24 cellular contexts compared by ENCODE assay signal in genomic region chr2:69846182-69847067, GRCh38. TPM values are rescaled to one million over a fixed set of nuclear protein-coding genes. Genes with fewer than 3 reads are reported as not detected.
A peak's percentile ranks its signal among the peaks of the same experiment; 100 is the strongest.
DNase-seq lines count a peak whose midpoint lies in the region; ATAC-seq and TF ChIP-seq lines count a peak whose summit lies in the region.
"Had no signal": no experiment of that assay in that cellular context is flagged by ENCODE, and none has a peak within 500 bp of the region (broad histone marks: within the 10 kb centered on the region; RNA-seq: fewer than 3 reads in every experiment).

No MANE protein-coding gene starts in this region.

- peaks cover 5% of the 10 kb centered on the region; the same call in 1 of the 2 replicates for H4K20me1 ChIP-seq in GM23338 (replicated peaks; ENCODE audit: insufficient read depth)
- H4K20me1 ChIP-seq: BLaER1 treated with 17β-estradiol and CSF1 and Interleukin-3, amounts not matched to agents 10 nM and 100 nM had no signal

- H3F3A ChIP-seq in GM23338 (replicated peaks; ENCODE audit: low read depth): peaks cover under 1% of the 10 kb centered on the region; the same call in 1 of the 2 replicates

- H3K79me2 ChIP-seq in GM23338 (replicated peaks; ENCODE audit: insufficient read depth): no peaks in the 10 kb centered on the region

- H3K4me3 Mint-ChIP-seq in activated T-cell treated with anti-CD3 and anti-CD28 coated beads, Interleukin-2, amount 50 U/mL, for 24 hours: no peak overlapping the region
- no peak overlapping the region for H3K4me3 Mint-ChIP-seq in GM23338
- no peak overlapping the region for H3K4me3 Mint-ChIP-seq in dendritic cell treated with granulocyte-macrophage colony-stimulating factor and Interleukin-4, amounts not matched to agents 40 ng/mL and 50 ng/mL, for 4 days
- H3K4me3 Mint-ChIP-seq: CD4-positive, alpha-beta T cell; H9 had no signal

- no peaks in the 10 kb centered on the region for H3K9me2 ChIP-seq in GM23338 (ENCODE audit: insufficient read depth)

- no peaks in the 10 kb centered on the region for H3K9me3 Mint-ChIP-seq in activated T-cell treated with anti-CD3 and anti-CD28 coated beads, Interleukin-2, amount 50 U/mL, for 24 hours
- H3K9me3 Mint-ChIP-seq in GM23338: no peaks in the 10 kb centered on the region
- no peaks in the 10 kb centered on the region for H3K9me3 Mint-ChIP-seq in dendritic cell treated with granulocyte-macrophage colony-stimulating factor and Interleukin-4, amounts not matched to agents 40 ng/mL and 50 ng/mL, for 4 days
- H3K9me3 Mint-ChIP-seq: CD4-positive, alpha-beta T cell; H9 had no signal

- H3K27ac ChIP-seq in GM23338 (ENCODE audit: low read depth): 0 out of 2 replicates have a peak overlapping the region, but pooled peaks have one; percentile 33
- H3K27ac ChIP-seq: A549; BLaER1 treated with 17β-estradiol and CSF1 and Interleukin-3, amounts not matched to agents 10 nM and 100 nM; Peyer's patch; SK-N-MC had no signal

- peaks cover 27% of the 10 kb centered on the region; the same call in 1 of the 2 replicates for H3K36me3 ChIP-seq in GM23338 (ENCODE audit: insufficient read depth)

- H2AFZ ChIP-seq in GM23338: no peak overlapping the region

- ATAC-seq in GM23338: no peak
- ATAC-seq: A549 had no signal

- H3K27me3 ChIP-seq in GM23338 (ENCODE audit: insufficient read depth): no peaks in the 10 kb centered on the region
- H3K27me3 ChIP-seq: BLaER1 treated with 17β-estradiol and CSF1 and Interleukin-3, amounts not matched to agents 10 nM and 100 nM; Peyer's patch had no signal

- H3K27ac Mint-ChIP-seq in activated T-cell treated with anti-CD3 and anti-CD28 coated beads, Interleukin-2, amount 50 U/mL, for 24 hours: peak overlapping the region; percentile 40
- no peak overlapping the region for H3K27ac Mint-ChIP-seq in GM23338
- peak overlapping the region; percentile 25 for H3K27ac Mint-ChIP-seq in dendritic cell treated with granulocyte-macrophage colony-stimulating factor and Interleukin-4, amounts not matched to agents 40 ng/mL and 50 ng/mL, for 4 days
- H3K27ac Mint-ChIP-seq: CD4-positive, alpha-beta T cell; H9 had no signal

- H3K4me2 ChIP-seq in GM23338: no peak overlapping the region
- H3K4me2 ChIP-seq: A549; BLaER1 treated with 17β-estradiol and CSF1 and Interleukin-3, amounts not matched to agents 10 nM and 100 nM had no signal

- no peak for DNase-seq in activated T-cell treated with anti-CD3 and anti-CD28 coated beads, Interleukin-2, amount 50 U/mL, for 24 hours
- DNase-seq in activated T-cell treated with anti-CD3 and anti-CD28 coated beads for 4 hours (no peak), GM23338 (ENCODE audit: low spot score) (no peak), OCI-M1 (lab: John Stamatoyannopoulos, UW) (peak; percentile 34), SIG-M5 treated with dmso at 0.1 percent for 504 hours (lab: John Stamatoyannopoulos, UW; ENCODE audit: unreplicated experiment) (no peak), NCI-H1092 (lab: John Stamatoyannopoulos, UW) (no peak), COLO829 (ENCODE audit: low spot score) (no peak)
- DNase-seq: AML-193; CD4-positive, alpha-beta T cell; COR-L47; H9; IMR-90; NCI-H1048; NCI-H1417 treated with DMSO at 0.1 percent for 48 hours; NCI-H1694 treated with DMSO at 0.1 percent for 48 hours; NCI-H2081; NCI-H2227 treated with DMSO at 0.1 percent for 48 hours; NCI-H69; Peyer's patch; SHP77 treated with DMSO at 0.1 percent for 48 hours had no signal

- intact Hi-C loops in dendritic cell treated with granulocyte-macrophage colony-stimulating factor and Interleukin-4, amounts not matched to agents 40 ng/mL and 50 ng/mL, for 4 days (cut with micrococcal nuclease): no loop called here

- no peaks in the 10 kb centered on the region for H3K4me1 ChIP-seq in GM23338 (ENCODE audit: insufficient read depth)
- H3K4me1 ChIP-seq: BLaER1 treated with 17β-estradiol and CSF1 and Interleukin-3, amounts not matched to agents 10 nM and 100 nM; Peyer's patch had no signal

- H3K36me3 Mint-ChIP-seq in activated T-cell treated with anti-CD3 and anti-CD28 coated beads, Interleukin-2, amount 50 U/mL, for 24 hours (ENCODE audit: low read depth): peaks cover 82% of the 10 kb centered on the region
- H3K36me3 Mint-ChIP-seq in GM23338 (ENCODE audit: low read depth): peaks cover 41% of the 10 kb centered on the region
- H3K36me3 Mint-ChIP-seq in dendritic cell treated with granulocyte-macrophage colony-stimulating factor and Interleukin-4, amounts not matched to agents 40 ng/mL and 50 ng/mL, for 4 days (ENCODE audit: low read depth): peaks cover 63% of the 10 kb centered on the region

- H3K4me3 ChIP-seq in GM23338: no peak overlapping the region
- H3K4me3 ChIP-seq: A549; BLaER1 treated with 17β-estradiol and CSF1 and Interleukin-3, amounts not matched to agents 10 nM and 100 nM; Peyer's patch; SK-N-MC had no signal

- peaks cover 11% of the 10 kb centered on the region for H3K4me1 Mint-ChIP-seq in activated T-cell treated with anti-CD3 and anti-CD28 coated beads, Interleukin-2, amount 50 U/mL, for 24 hours (ENCODE audit: low read depth)
- no peaks in the 10 kb centered on the region for H3K4me1 Mint-ChIP-seq in GM23338
- H3K4me1 Mint-ChIP-seq in dendritic cell treated with granulocyte-macrophage colony-stimulating factor and Interleukin-4, amounts not matched to agents 40 ng/mL and 50 ng/mL, for 4 days (ENCODE audit: low read depth): peaks cover 11% of the 10 kb centered on the region
- H3K4me1 Mint-ChIP-seq: H9 had no signal

- no peak for TF ChIP-seq CTCF in GM23338 (conservative IDR thresholded peaks at IDR 0.05; ENCODE audit: low read depth in 2 of 2)

- no peaks in the 10 kb centered on the region for H3K27me3 Mint-ChIP-seq in activated T-cell treated with anti-CD3 and anti-CD28 coated beads, Interleukin-2, amount 50 U/mL, for 24 hours
- H3K27me3 Mint-ChIP-seq in GM23338 (ENCODE audit: insufficient read depth, low read depth, poor library complexity): peaks cover 2% of the 10 kb centered on the region
- no peaks in the 10 kb centered on the region for H3K27me3 Mint-ChIP-seq in dendritic cell treated with granulocyte-macrophage colony-stimulating factor and Interleukin-4, amounts not matched to agents 40 ng/mL and 50 ng/mL, for 4 days
- H3K27me3 Mint-ChIP-seq: CD4-positive, alpha-beta T cell had no signal

TF ChIP-seq in GM23338, 12 proteins besides CTCF, POLR2A, EP300 and RAD21:
- no peak for TF ChIP-seq JUNB (IDR thresholded peaks at IDR 0.05; ENCODE audit: unreplicated experiment)

RNA-seq across cellular contexts. Expression of gene GMCL1, which starts 17.0 kb away (rescaled TPM):
- total RNA-seq in GM23338 (2014; rRNA removed; shearing (Covaris generic)): 26.9 and 27.3 TPM in 2 replicates
- polyA plus RNA-seq in GM23338 (2016; fragmentation: Nextera tagmentation; extraction: Ambion mirVana): 27.0 and 27.7 TPM in 2 replicates

RNA-seq across cellular contexts. Expression of gene SNRNP27, which starts 47.3 kb away (rescaled TPM):
- 54.3 and 65.2 TPM in 2 replicates for total RNA-seq in GM23338 (2014; rRNA removed; shearing (Covaris generic))
- polyA plus RNA-seq in GM23338 (2016; fragmentation: Nextera tagmentation; extraction: Ambion mirVana): 133 and 135 TPM in 2 replicates
